Comparison of ENCODE assay signal across 15 cellular contexts in genomic region chr3:194194757-194195086, GRCh38. TPM values are rescaled to one million over a fixed set of nuclear protein-coding genes. Genes with fewer than 3 reads are reported as not detected.
DNase-seq lines count a peak whose midpoint lies in the region; ATAC-seq and TF ChIP-seq lines count a peak whose summit lies in the region.
"Had no signal": no experiment of that assay in that cellular context is flagged by ENCODE, and none has a peak within 500 bp of the region (broad histone marks: within the 10 kb centered on the region; RNA-seq: fewer than 3 reads in every experiment).

No MANE protein-coding gene starts in this region.

- H3K9me3 ChIP-seq in BLaER1 = peaks cover 9% of the 10 kb centered on the region; the same call in 1 of the 2 replicates
- H3K9me3 ChIP-seq in Karpas-422 (ENCODE audit: low read length) = no peaks in the 10 kb centered on the region
- H3K9me3 ChIP-seq in osteoblast (ENCODE audit: low read depth, low read length) = no peaks in the 10 kb centered on the region
- H3K9me3 ChIP-seq in sigmoid colon = no peaks in the 10 kb centered on the region

- peaks cover 11% of the 10 kb centered on the region for H3K27me3 Mint-ChIP-seq in activated naive CD8-positive, alpha-beta T cell treated with anti-CD3 and anti-CD28 coated beads for 36 hours

- no peak for TF ChIP-seq CTCF in osteoblast (IDR thresholded peaks at IDR 0.05; ENCODE audit: extremely low read depth, low read depth, low read length)
- TF ChIP-seq CTCF in sigmoid colon (IDR thresholded peaks at IDR 0.05) = no peak

- intact Hi-C loops in sigmoid colon (cut with DNase I) = no loop called here

- H3K27ac ChIP-seq in BLaER1 (no peak overlapping the region), Karpas-422 (ENCODE audit: low read length) (no peak overlapping the region), osteoblast (ENCODE audit: low read depth, low read length) (no peak overlapping the region), sigmoid colon (no peak overlapping the region)

- TF ChIP-seq POLR2A in sigmoid colon (IDR thresholded peaks at IDR 0.05) = no peak

- no peak for TF ChIP-seq EP300 in sigmoid colon (IDR thresholded peaks at IDR 0.05)

- H3K9me2 ChIP-seq in Karpas-422 (replicated peaks; ENCODE audit: insufficient read depth, low read length) = no peaks in the 10 kb centered on the region

- no peak overlapping the region for H3K9ac ChIP-seq in BLaER1
- no peak overlapping the region for H3K9ac ChIP-seq in Karpas-422 (ENCODE audit: low read length)

- no peaks in the 10 kb centered on the region for H3K27me3 ChIP-seq in BLaER1
- no peaks in the 10 kb centered on the region for H3K27me3 ChIP-seq in Karpas-422 (ENCODE audit: low read length)
- H3K27me3 ChIP-seq in osteoblast (ENCODE audit: insufficient read depth, low read length) = peaks cover 14% of the 10 kb centered on the region
- no peaks in the 10 kb centered on the region for H3K27me3 ChIP-seq in sigmoid colon

- no peak overlapping the region for H3K4me3 Mint-ChIP-seq in activated naive CD8-positive, alpha-beta T cell treated with anti-CD3 and anti-CD28 coated beads for 36 hours
- H3K4me3 Mint-ChIP-seq: CD8-positive, alpha-beta T cell had no signal

- 92% methylated on average over 1 of the region's 1 CpG for WGBS in sigmoid colon, 2 donors

- H3K4me1 ChIP-seq in BLaER1 (peaks cover 32% of the 10 kb centered on the region), Karpas-422 (ENCODE audit: low read length) (peaks cover 11% of the 10 kb centered on the region), osteoblast (ENCODE audit: insufficient read depth, low read length) (no peaks in the 10 kb centered on the region), sigmoid colon (no peaks in the 10 kb centered on the region)

- H3K9me3 Mint-ChIP-seq in activated naive CD8-positive, alpha-beta T cell treated with anti-CD3 and anti-CD28 coated beads for 36 hours = no peaks in the 10 kb centered on the region
- H3K9me3 Mint-ChIP-seq: CD8-positive, alpha-beta T cell had no signal

- peak overlapping the region; percentile 70 for H3K27ac Mint-ChIP-seq in activated naive CD8-positive, alpha-beta T cell treated with anti-CD3 and anti-CD28 coated beads for 36 hours
- H3K27ac Mint-ChIP-seq: CD8-positive, alpha-beta T cell had no signal

- ATAC-seq in GM21515 (IDR thresholded peaks at IDR 0.05; ENCODE audit: unreplicated experiment) = no peak
- ATAC-seq: SK-N-SH treated with all-trans-retinoic acid at 6 μM for 48 hours had no signal

- H3K4me2 ChIP-seq in BLaER1 (peak overlapping the region; percentile 47), Karpas-422 (ENCODE audit: low read depth, low read length, poor library complexity, severe bottlenecking) (no peak overlapping the region), osteoblast (ENCODE audit: insufficient read depth, low read length) (no peak overlapping the region)

- H4K20me1 ChIP-seq in BLaER1 = no peaks in the 10 kb centered on the region
- H4K20me1 ChIP-seq in Karpas-422 (ENCODE audit: insufficient read depth, low read depth, low read length) = no peaks in the 10 kb centered on the region
- H4K20me1 ChIP-seq in osteoblast (ENCODE audit: insufficient read depth, low read length) = no peaks in the 10 kb centered on the region

- H2AFZ ChIP-seq in Karpas-422 (ENCODE audit: low read length) (peak overlapping the region; percentile 39; the same call in 1 of the 2 replicates), osteoblast (ENCODE audit: low read length) (no peak overlapping the region)

- H3K36me3 Mint-ChIP-seq in activated naive CD8-positive, alpha-beta T cell treated with anti-CD3 and anti-CD28 coated beads for 36 hours = no peaks in the 10 kb centered on the region
- H3K36me3 Mint-ChIP-seq: CD8-positive, alpha-beta T cell had no signal

- no peak overlapping the region for H3K4me3 ChIP-seq in BLaER1
- no peak overlapping the region for H3K4me3 ChIP-seq in Karpas-422 (ENCODE audit: low read length)
- no peak overlapping the region for H3K4me3 ChIP-seq in osteoblast (ENCODE audit: insufficient read depth, low read length)
- no peak overlapping the region for H3K4me3 ChIP-seq in sigmoid colon

- DNase-seq in Karpas-422 (no peak), osteoblast (ENCODE audit: insufficient read length, low spot score, missing footprints) (peak; percentile 15), sigmoid colon (no peak)
- no peak for DNase-seq in activated naive CD8-positive, alpha-beta T cell treated with anti-CD3 and anti-CD28 coated beads for 36 hours
- DNase-seq in NK-92 treated with Interleukin-12 subunit alpha and Interleukin-12 subunit beta, amount 100 ng/mL, for 24 hours (lab: John Stamatoyannopoulos, UW) = no peak
- DNase-seq: AML-193; CD8-positive, alpha-beta T cell; NCI-H146; NCI-H2081 treated with DMSO at 0.1 percent for 48 hours; NCI-H2227 treated with DMSO at 0.1 percent for 48 hours; NCI-H524 treated with DMSO at 0.1 percent for 48 hours; Right ventricle myocardium superior had no signal

- H3K36me3 ChIP-seq in BLaER1 (no peaks in the 10 kb centered on the region), Karpas-422 (ENCODE audit: insufficient read depth, low read length) (no peaks in the 10 kb centered on the region), osteoblast (ENCODE audit: insufficient read depth, low read length) (no peaks in the 10 kb centered on the region), sigmoid colon (no peaks in the 10 kb centered on the region)

- H3K4me1 Mint-ChIP-seq in activated naive CD8-positive, alpha-beta T cell treated with anti-CD3 and anti-CD28 coated beads for 36 hours = peaks cover 10% of the 10 kb centered on the region

- H3K79me2 ChIP-seq in Karpas-422 (ENCODE audit: low read length) = no peaks in the 10 kb centered on the region
- no peaks in the 10 kb centered on the region for H3K79me2 ChIP-seq in osteoblast (ENCODE audit: insufficient read depth, low read length)

RNA-seq across cellular contexts. Expression of gene HES1, which starts 58.8 kb away (rescaled TPM):
- total RNA-seq in Karpas-422 (2014; rRNA removed; shearing (Covaris generic); ENCODE audit: low replicate concordance) = 17.4 and 20.2 TPM in 2 replicates
- total RNA-seq in activated naive CD8-positive, alpha-beta T cell treated with anti-CD3 and anti-CD28 coated beads for 36 hours = under 1 TPM in 1 of 2 experiments, not detected in 1; 0.14 TPM
- 4.4 and 4.7 TPM in 2 replicates for total RNA-seq in osteoblast
- 10 to 100 TPM; 17.4 to 35.0 (median 23.4) TPM for total RNA-seq in sigmoid colon
- polyA plus RNA-seq in sigmoid colon = 10 to 100 TPM; 24.0 to 47.4 (median 45.4) TPM
